ENCODE assay signal across 26 cellular contexts in genomic region chr2:112888350-112888749, GRCh38. TPM values are rescaled to one million over a fixed set of nuclear protein-coding genes. Genes with fewer than 3 reads are reported as not detected.
DNase-seq lines count a peak whose midpoint lies in the region; ATAC-seq, FAIRE-seq and TF ChIP-seq lines count a peak whose summit lies in the region.
"Had no signal": no experiment of that assay in that cellular context is flagged by ENCODE, and none has a peak within 500 bp of the region (broad histone marks: within the 10 kb centered on the region; RNA-seq: fewer than 3 reads in every experiment).

No MANE protein-coding gene starts in this region.

- no peak for DNase-seq in CD14-positive monocyte (ENCODE audit: low spot score)
- DNase-seq in GM19239 (ENCODE audit: insufficient read length, low spot score), result peak; percentile 19
- no peak for DNase-seq in HL-60 (ENCODE audit: low read depth in 1 of 2, low spot score in 1 of 2)
- DNase-seq in osteoblast (ENCODE audit: insufficient read length, low spot score, missing footprints), result peak; percentile 62
- DNase-seq in ACHN, result no peak
- DNase-seq in activated gamma-delta T cell (lab: John Stamatoyannopoulos, UW), result no peak
- DNase-seq: CD4-positive, CD25-positive, alpha-beta regulatory T cell; EL; GF-D8; NCI-H1092 treated with DMSO at 0.1 percent for 48 hours; NCI-H1436 treated with DMSO at 0.1 percent for 48 hours; NCI-H2029; NCI-H2227 treated with DMSO at 0.1 percent for 48 hours; NCI-H510A; NK-92 treated with Interleukin-12 subunit alpha and Interleukin-12 subunit beta, amount 100 ng/mL, for 24 hours; SJCRH30; T-helper 9 cell had no signal

- no peak overlapping the region for H3K4me3 ChIP-seq in HL-60 (replicated peaks; ENCODE audit: insufficient read depth, low read length)
- no peak overlapping the region for H3K4me3 ChIP-seq in osteoblast (ENCODE audit: insufficient read depth, low read length)
- H3K4me3 ChIP-seq: K562, SJCRH30 had no signal

- intact Hi-C loops in CD14-positive monocyte (cut with micrococcal nuclease), result loop anchor here (5.0 to 10.0 kb wide), 4 partner anchors 49 to 141 kb away; no protein-coding TSS in a partner anchor

- H4K20me1 ChIP-seq in osteoblast (ENCODE audit: insufficient read depth, low read length), result no peaks in the 10 kb centered on the region

- no peaks in the 10 kb centered on the region for H3K4me1 ChIP-seq in osteoblast (ENCODE audit: insufficient read depth, low read length)
- H3K4me1 ChIP-seq: SJCRH30 had no signal

- H3K27ac ChIP-seq in HL-60 (replicated peaks), result peak overlapping the region; percentile 57
- H3K27ac ChIP-seq in osteoblast (ENCODE audit: low read depth, low read length), result no peak overlapping the region
- H3K27ac ChIP-seq: SJCRH30 had no signal

- no peak overlapping the region for H3K4me3 Mint-ChIP-seq in CD14-positive monocyte
- H3K4me3 Mint-ChIP-seq: CD4-positive, CD25-positive, alpha-beta regulatory T cell had no signal

- in situ Hi-C loops in ACHN (cut with HindIII; ENCODE audit: low pct_ligation_motif_present, low pct_unique_long_range_greater_than_20kb, low sequenced_read_pairs), result no loop called here

- H3K27me3 ChIP-seq in HL-60 (ENCODE audit: insufficient read depth, poor library complexity, severe bottlenecking), result no peaks in the 10 kb centered on the region
- H3K27me3 ChIP-seq in osteoblast (ENCODE audit: insufficient read depth, low read length), result no peaks in the 10 kb centered on the region
- H3K27me3 ChIP-seq: SJCRH30 had no signal

- no peaks in the 10 kb centered on the region for H3K9me3 ChIP-seq in osteoblast (ENCODE audit: low read depth, low read length)
- H3K9me3 ChIP-seq: SJCRH30 had no signal

- H2AFZ ChIP-seq in osteoblast (ENCODE audit: low read length), result no peak overlapping the region

- peaks cover 0 to 2% (median 0%) of the 10 kb centered on the region in 7 donors for H3K9me3 Mint-ChIP-seq in CD14-positive monocyte
- H3K9me3 Mint-ChIP-seq: CD4-positive, CD25-positive, alpha-beta regulatory T cell had no signal

- TF ChIP-seq CTCF in CD14-positive monocyte (IDR thresholded peaks at IDR 0.05), result no peak
- TF ChIP-seq CTCF in HL-60 (IDR thresholded peaks at IDR 0.05; ENCODE audit: insufficient read depth, low read length), result no peak
- TF ChIP-seq CTCF in osteoblast (IDR thresholded peaks at IDR 0.05; ENCODE audit: extremely low read depth, low read depth, low read length), result no peak

- H3K36me3 Mint-ChIP-seq in CD14-positive monocyte, result no peaks in the 10 kb centered on the region
- H3K36me3 Mint-ChIP-seq: CD4-positive, CD25-positive, alpha-beta regulatory T cell had no signal

- H3K27me3 Mint-ChIP-seq in CD14-positive monocyte (ENCODE audit: low read depth in 3 of 3), result peaks cover 0 to 3% (median 0%) of the 10 kb centered on the region in 3 donors
- H3K27me3 Mint-ChIP-seq: CD4-positive, CD25-positive, alpha-beta regulatory T cell had no signal

- peaks cover 27% of the 10 kb centered on the region for H3K4me1 Mint-ChIP-seq in CD14-positive monocyte

- peak; percentile 59 for FAIRE-seq in GM19239 (lab: Jason Lieb, UNC)
- FAIRE-seq: H1, HepG2, K562 had no signal

- no peak for ATAC-seq in HG03432 (IDR thresholded peaks at IDR 0.05; ENCODE audit: unreplicated experiment)
- ATAC-seq: HCT116, HepG2, K562, Panc1 had no signal

- H3K79me2 ChIP-seq in osteoblast (ENCODE audit: insufficient read depth, low read length), result no peaks in the 10 kb centered on the region

- H3K36me3 ChIP-seq in osteoblast (ENCODE audit: insufficient read depth, low read length), result no peaks in the 10 kb centered on the region
- H3K36me3 ChIP-seq: SJCRH30 had no signal

- no peak overlapping the region for H3K4me2 ChIP-seq in osteoblast (ENCODE audit: insufficient read depth, low read length)

- peak overlapping the region; percentile 55 to 94 (median 80) for H3K27ac Mint-ChIP-seq in CD14-positive monocyte
- H3K27ac Mint-ChIP-seq: CD4-positive, CD25-positive, alpha-beta regulatory T cell had no signal

RNA-seq across cellular contexts. Expression of gene IL37, which starts 22.6 kb away (rescaled TPM):
- not detected for polyA plus RNA-seq in CD14-positive monocyte
- total RNA-seq in osteoblast, result not detected in 2 replicates
- total RNA-seq: A172; CD4-positive, CD25-positive, alpha-beta regulatory T cell; H1; HepG2; HT-29; K562 had no signal
- polyA plus RNA-seq: CD4-positive, CD25-positive, alpha-beta regulatory T cell; HepG2; K562 had no signal

RNA-seq across cellular contexts. Expression of gene IL1B, which starts 51.8 kb away (rescaled TPM):
- polyA plus RNA-seq in CD14-positive monocyte, result 100 to 1,000 TPM in 1 of 2 donors, 10 to 100 TPM in 1; 65.1 to 114 TPM
- total RNA-seq in osteoblast, result 0.36 TPM in 1 of 2 replicates, not detected in the other
- total RNA-seq: A172; H1; HepG2; SJCRH30; T-helper 1 cell treated with Interleukin-12 subunit alpha and Interleukin-12 subunit beta and Interleukin-4 antibody, amounts not matched to agents 30 ng/mL and 1 ng/mL, for 36 hours had no signal
- polyA plus RNA-seq: CD4-positive, CD25-positive, alpha-beta regulatory T cell; H1; K562 had no signal

Comparison
In these comparisons a context has a peak if more than half of its experiments do, and no peak if none do; other contexts are left out.
1. DNase-seq: peak in GM19239 (single experiment) and osteoblast (single experiment); none in CD14-positive monocyte (single experiment), HL-60 (0 of 2), ACHN (single experiment) and activated gamma-delta T cell (single experiment).